Comparison of ENCODE assay signal across 13 cellular contexts in genomic region chr9:135991771-135992170, GRCh38. TPM values are rescaled to one million over a fixed set of nuclear protein-coding genes. Genes with fewer than 3 reads are reported as not detected.
DNase-seq lines count a peak whose midpoint lies in the region; ATAC-seq and TF ChIP-seq lines count a peak whose summit lies in the region.
"Had no signal": no experiment of that assay in that cellular context is flagged by ENCODE, and none has a peak within 500 bp of the region (broad histone marks: within the 10 kb centered on the region; RNA-seq: fewer than 3 reads in every experiment).

No MANE protein-coding gene starts in this region.

- H3K9ac ChIP-seq in muscle layer of colon (ENCODE audit: low read length), result no peak overlapping the region

- ATAC-seq in activated naive CD4-positive, alpha-beta T cell treated with anti-CD3 and anti-CD28 coated beads, Interleukin-2, amount 50 U/mL, for 72 hours, result no peak
- ATAC-seq in activated naive CD8-positive, alpha-beta T cell treated with anti-CD3 and anti-CD28 coated beads, Interleukin-2, amount 50 U/mL, for 24 hours, result no peak

- no peaks in the 10 kb centered on the region for H3K36me3 ChIP-seq in WERI-Rb-1
- H3K36me3 ChIP-seq in muscle layer of colon (ENCODE audit: insufficient read depth, low read length), result no peaks in the 10 kb centered on the region
- H3K36me3 ChIP-seq in thyroid gland, result no peaks in the 10 kb centered on the region

- peaks cover 15% of the 10 kb centered on the region for H3K4me1 Mint-ChIP-seq in activated naive CD8-positive, alpha-beta T cell treated with anti-CD3 and anti-CD28 coated beads, Interleukin-2, amount 50 U/mL, for 24 hours
- no peaks in the 10 kb centered on the region for H3K4me1 Mint-ChIP-seq in T-helper 2 cell treated with Interferon-gamma antibody and Interleukin-4, amounts not matched to agents 5 μg/mL and 100 μg/mL, for 36 hours (ENCODE audit: low read depth)
- no peaks in the 10 kb centered on the region for H3K4me1 Mint-ChIP-seq in activated T-helper 1 cell treated with anti-CD3 and anti-CD28 coated beads, Interleukin-12 subunit alpha, Interleukin-12 subunit beta, Interleukin-2, Interleukin-4 antibody, amounts not matched to agents 30 ng/mL and 10 ng/mL and 1 ng/mL, durations not matched to agents 14 hours and 24 hours and 36 hours (ENCODE audit: low read depth)

- no peaks in the 10 kb centered on the region for H3K27me3 Mint-ChIP-seq in activated naive CD8-positive, alpha-beta T cell treated with anti-CD3 and anti-CD28 coated beads, Interleukin-2, amount 50 U/mL, for 24 hours
- peaks cover 3% of the 10 kb centered on the region for H3K27me3 Mint-ChIP-seq in T-helper 2 cell treated with Interferon-gamma antibody and Interleukin-4, amounts not matched to agents 5 μg/mL and 100 μg/mL, for 36 hours (ENCODE audit: low read depth)
- H3K27me3 Mint-ChIP-seq in activated T-helper 1 cell treated with anti-CD3 and anti-CD28 coated beads, Interleukin-12 subunit alpha, Interleukin-12 subunit beta, Interleukin-2, Interleukin-4 antibody, amounts not matched to agents 30 ng/mL and 10 ng/mL and 1 ng/mL, durations not matched to agents 14 hours and 24 hours and 36 hours (ENCODE audit: insufficient read depth), result no peaks in the 10 kb centered on the region
- H3K27me3 Mint-ChIP-seq: activated B cell treated with CpG ODN at 0.5 μM for 24 hours had no signal

- no peak for TF ChIP-seq CTCF in WERI-Rb-1 (IDR thresholded peaks at IDR 0.05; ENCODE audit: low read depth, low read length)
- no peak for TF ChIP-seq CTCF in thyroid gland (IDR thresholded peaks at IDR 0.05)

- DNase-seq in activated naive CD4-positive, alpha-beta T cell treated with anti-CD3 and anti-CD28 coated beads, Interleukin-2, amount 50 U/mL, for 72 hours (ENCODE audit: low spot score in 2 of 2), result no peak
- no peak for DNase-seq in activated naive CD4-positive, alpha-beta T cell (lab: John Stamatoyannopoulos, UW)
- DNase-seq in WERI-Rb-1 (no peak), thyroid gland (no peak)
- DNase-seq in activated naive CD8-positive, alpha-beta T cell treated with anti-CD3 and anti-CD28 coated beads, Interleukin-2, amount 50 U/mL, for 24 hours, result no peak
- no peak for DNase-seq in T-helper 2 cell treated with Interferon-gamma antibody and Interleukin-4, amounts not matched to agents 5 μg/mL and 100 μg/mL, for 36 hours (ENCODE audit: low spot score)
- no peak for DNase-seq in activated T-helper 1 cell treated with anti-CD3 and anti-CD28 coated beads, Interleukin-12 subunit alpha, Interleukin-12 subunit beta, Interleukin-2, Interleukin-4 antibody, amounts not matched to agents 30 ng/mL and 10 ng/mL and 1 ng/mL, durations not matched to agents 14 hours and 24 hours and 36 hours (ENCODE audit: low spot score)
- DNase-seq: activated CD8-positive, alpha-beta memory T cell treated with anti-CD3 and anti-CD28 coated beads, Interleukin-2, amount 50 U/mL, for 48 hours; central memory CD4-positive, alpha-beta T cell; kidney glomerular epithelial cell; stimulated activated CD4-positive, alpha-beta T cell treated with anti-CD3 and anti-CD28 coated beads, Interleukin-2, amount 100 ng/mL, for 48 hours had no signal

- H3K4me3 Mint-ChIP-seq in activated naive CD8-positive, alpha-beta T cell treated with anti-CD3 and anti-CD28 coated beads, Interleukin-2, amount 50 U/mL, for 24 hours, result no peak overlapping the region
- H3K4me3 Mint-ChIP-seq in T-helper 2 cell treated with Interferon-gamma antibody and Interleukin-4, amounts not matched to agents 5 μg/mL and 100 μg/mL, for 36 hours, result no peak overlapping the region
- H3K4me3 Mint-ChIP-seq in activated T-helper 1 cell treated with anti-CD3 and anti-CD28 coated beads, Interleukin-12 subunit alpha, Interleukin-12 subunit beta, Interleukin-2, Interleukin-4 antibody, amounts not matched to agents 30 ng/mL and 10 ng/mL and 1 ng/mL, durations not matched to agents 14 hours and 24 hours and 36 hours, result no peak overlapping the region
- H3K4me3 Mint-ChIP-seq: activated B cell treated with CpG ODN at 0.5 μM for 24 hours had no signal

- 64 to 65% methylated on average over 18 of the region's 18 CpGs for WGBS in thyroid gland, 2 donors

- H3K4me1 ChIP-seq in muscle layer of colon (ENCODE audit: insufficient read depth, low read length) (peaks cover 22% of the 10 kb centered on the region), thyroid gland (peaks cover 10 to 35% of the 10 kb centered on the region in 2 donors)

- H3K9me3 Mint-ChIP-seq in activated naive CD4-positive, alpha-beta T cell treated with anti-CD3 and anti-CD28 coated beads, Interleukin-2, amount 50 U/mL, for 72 hours, result no peaks in the 10 kb centered on the region
- H3K9me3 Mint-ChIP-seq in activated naive CD8-positive, alpha-beta T cell treated with anti-CD3 and anti-CD28 coated beads, Interleukin-2, amount 50 U/mL, for 24 hours, result no peaks in the 10 kb centered on the region
- H3K9me3 Mint-ChIP-seq in T-helper 2 cell treated with Interferon-gamma antibody and Interleukin-4, amounts not matched to agents 5 μg/mL and 100 μg/mL, for 36 hours, result no peaks in the 10 kb centered on the region
- H3K9me3 Mint-ChIP-seq in activated T-helper 1 cell treated with anti-CD3 and anti-CD28 coated beads, Interleukin-12 subunit alpha, Interleukin-12 subunit beta, Interleukin-2, Interleukin-4 antibody, amounts not matched to agents 30 ng/mL and 10 ng/mL and 1 ng/mL, durations not matched to agents 14 hours and 24 hours and 36 hours, result no peaks in the 10 kb centered on the region
- H3K9me3 Mint-ChIP-seq: activated B cell treated with CpG ODN at 0.5 μM for 24 hours had no signal

- intact Hi-C loops in thyroid gland (cut with DNase I), result no loop called here
- intact Hi-C loops in activated T-helper 1 cell treated with anti-CD3 and anti-CD28 coated beads, Interleukin-12 subunit alpha, Interleukin-12 subunit beta, Interleukin-2, Interleukin-4 antibody, amounts not matched to agents 30 ng/mL and 10 ng/mL and 1 ng/mL, durations not matched to agents 14 hours and 24 hours and 36 hours (cut with micrococcal nuclease), result no loop called here

- H3K27ac Mint-ChIP-seq in activated naive CD4-positive, alpha-beta T cell treated with anti-CD3 and anti-CD28 coated beads, Interleukin-2, amount 50 U/mL, for 72 hours, result peak overlapping the region; percentile 44 to 66
- H3K27ac Mint-ChIP-seq in activated naive CD8-positive, alpha-beta T cell treated with anti-CD3 and anti-CD28 coated beads, Interleukin-2, amount 50 U/mL, for 24 hours, result no peak overlapping the region
- no peak overlapping the region for H3K27ac Mint-ChIP-seq in T-helper 2 cell treated with Interferon-gamma antibody and Interleukin-4, amounts not matched to agents 5 μg/mL and 100 μg/mL, for 36 hours
- H3K27ac Mint-ChIP-seq in activated T-helper 1 cell treated with anti-CD3 and anti-CD28 coated beads, Interleukin-12 subunit alpha, Interleukin-12 subunit beta, Interleukin-2, Interleukin-4 antibody, amounts not matched to agents 30 ng/mL and 10 ng/mL and 1 ng/mL, durations not matched to agents 14 hours and 24 hours and 36 hours, result no peak overlapping the region

- no peaks in the 10 kb centered on the region for H3K27me3 ChIP-seq in WERI-Rb-1 (ENCODE audit: insufficient read depth, low read depth, severe bottlenecking)
- peaks cover 0 to 28% of the 10 kb centered on the region in 2 donors for H3K27me3 ChIP-seq in muscle layer of colon (ENCODE audit: control insufficient read depth in 1 of 2, insufficient read depth in 2 of 2, low read length in 2 of 2)
- no peaks in the 10 kb centered on the region for H3K27me3 ChIP-seq in thyroid gland

- H3K27ac ChIP-seq in WERI-Rb-1, result peak overlapping the region; percentile 98
- H3K27ac ChIP-seq in muscle layer of colon (ENCODE audit: low read depth, low read length), result peak overlapping the region; percentile 34
- peak overlapping the region in 2 of 3 donors; percentile 70 to 84 for H3K27ac ChIP-seq in thyroid gland

- no peak for TF ChIP-seq POLR2A in thyroid gland (IDR thresholded peaks at IDR 0.05)

- no peaks in the 10 kb centered on the region for H3K36me3 Mint-ChIP-seq in activated naive CD4-positive, alpha-beta T cell treated with anti-CD3 and anti-CD28 coated beads, Interleukin-2, amount 50 U/mL, for 72 hours
- H3K36me3 Mint-ChIP-seq in activated naive CD8-positive, alpha-beta T cell treated with anti-CD3 and anti-CD28 coated beads, Interleukin-2, amount 50 U/mL, for 24 hours (ENCODE audit: low read depth), result no peaks in the 10 kb centered on the region
- no peaks in the 10 kb centered on the region for H3K36me3 Mint-ChIP-seq in T-helper 2 cell treated with Interferon-gamma antibody and Interleukin-4, amounts not matched to agents 5 μg/mL and 100 μg/mL, for 36 hours (ENCODE audit: low read depth)
- no peaks in the 10 kb centered on the region for H3K36me3 Mint-ChIP-seq in activated T-helper 1 cell treated with anti-CD3 and anti-CD28 coated beads, Interleukin-12 subunit alpha, Interleukin-12 subunit beta, Interleukin-2, Interleukin-4 antibody, amounts not matched to agents 30 ng/mL and 10 ng/mL and 1 ng/mL, durations not matched to agents 14 hours and 24 hours and 36 hours (ENCODE audit: low read depth)

- no peak overlapping the region for H3K4me3 ChIP-seq in WERI-Rb-1 (ENCODE audit: low read depth, low read length)
- no peak overlapping the region for H3K4me3 ChIP-seq in muscle layer of colon (ENCODE audit: low read depth in 1 of 2, low read length in 2 of 2)
- no peak overlapping the region for H3K4me3 ChIP-seq in thyroid gland (replicated peaks in 1 of 3)

- no peaks in the 10 kb centered on the region for H3K9me3 ChIP-seq in WERI-Rb-1 (ENCODE audit: severe bottlenecking)
- no peaks in the 10 kb centered on the region for H3K9me3 ChIP-seq in muscle layer of colon (ENCODE audit: low read length)
- H3K9me3 ChIP-seq in thyroid gland, result no peaks in the 10 kb centered on the region

RNA-seq across cellular contexts. Expression of gene UBAC1, which starts 30.6 kb away (rescaled TPM):
- total RNA-seq in activated naive CD4-positive, alpha-beta T cell treated with anti-CD3 and anti-CD28 coated beads, Interleukin-2, amount 50 U/mL, for 72 hours, result 10 to 100 TPM; 39.8 to 46.7 TPM
- total RNA-seq in thyroid gland, result 10 to 100 TPM; 37.9 to 56.2 (median 44.2) TPM
- total RNA-seq in activated T-helper 1 cell treated with anti-CD3 and anti-CD28 coated beads, Interleukin-12 subunit alpha, Interleukin-12 subunit beta, Interleukin-2, Interleukin-4 antibody, amounts not matched to agents 30 ng/mL and 10 ng/mL and 1 ng/mL, durations not matched to agents 14 hours and 24 hours and 36 hours, result 41.9 and 42.0 TPM in 2 replicates

Comparison
In these comparisons a context has a peak if more than half of its experiments do, and no peak if none do; other contexts are left out.
1. H3K27ac Mint-ChIP-seq: peak in activated naive CD4-positive, alpha-beta T cell treated with anti-CD3 and anti-CD28 coated beads, Interleukin-2, amount 50 U/mL, for 72 hours (2 of 2); none in activated naive CD8-positive, alpha-beta T cell treated with anti-CD3 and anti-CD28 coated beads, Interleukin-2, amount 50 U/mL, for 24 hours (single experiment), T-helper 2 cell treated with Interferon-gamma antibody and Interleukin-4, amounts not matched to agents 5 μg/mL and 100 μg/mL, for 36 hours (single experiment) and activated T-helper 1 cell treated with anti-CD3 and anti-CD28 coated beads, Interleukin-12 subunit alpha, Interleukin-12 subunit beta, Interleukin-2, Interleukin-4 antibody, amounts not matched to agents 30 ng/mL and 10 ng/mL and 1 ng/mL, durations not matched to agents 14 hours and 24 hours and 36 hours (single experiment).
2. H3K27ac ChIP-seq: peak in every context shown above with its lines; median percentile 98 in WERI-Rb-1; 77 in thyroid gland; 34 in muscle layer of colon.